In the genomic region with DNA sequence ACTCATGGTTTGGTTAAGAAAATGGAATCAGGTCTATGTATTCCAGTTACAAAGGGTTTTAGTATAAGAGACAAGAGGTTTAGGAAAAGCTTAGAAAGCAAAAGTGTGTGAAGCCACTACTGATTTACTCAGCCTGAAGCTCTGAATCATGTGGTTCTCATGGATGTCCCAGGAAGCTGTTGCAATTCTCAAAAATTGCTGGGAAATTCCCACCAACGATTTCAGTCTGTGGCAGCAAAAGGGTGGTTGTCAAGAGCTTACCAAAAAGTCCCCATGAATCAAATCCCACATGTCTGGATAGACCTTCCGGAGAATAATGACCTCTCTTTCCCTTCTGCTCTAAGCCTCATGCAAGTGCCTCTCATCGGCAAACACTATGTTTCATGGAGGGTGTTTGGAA, we compare ENCODE assay signal across 1 cellular context.
TF ChIP-seq lines count a peak whose summit lies in the region.

No MANE protein-coding gene starts in this region.

TF ChIP-seq in H1, 55 proteins besides CTCF, POLR2A, EP300 and RAD21:
- TF ChIP-seq TEAD4 (IDR thresholded peaks at IDR 0.05; ENCODE audit: low read depth, low read length) (no peak), NRF1 (IDR thresholded peaks at IDR 0.05; ENCODE audit: low read depth, low read length) (no peak), TBP (IDR thresholded peaks at IDR 0.05; ENCODE audit: low read depth, low read length) (no peak), ZNF274 (IDR thresholded peaks at IDR 0.05; ENCODE audit: borderline replicate concordance, extremely low read depth, low read length) (no peak), SIN3A (conservative IDR thresholded peaks at IDR 0.05 in 1 of 2, IDR thresholded peaks at IDR 0.05 in 1 of 2; ENCODE audit: low read depth in 1 of 2, low read length in 2 of 2) (no peak), KDM5A (IDR thresholded peaks at IDR 0.05; ENCODE audit: low read length) (no peak)
